In genomic region chr11:66336234-66337102, GRCh38 we compare ENCODE assay signal across 8 cellular contexts. TPM values are rescaled to one million over a fixed set of nuclear protein-coding genes. Genes with fewer than 3 reads are reported as not detected.
DNase-seq lines count a peak whose midpoint lies in the region; TF ChIP-seq lines count a peak whose summit lies in the region.

A gene with protein sequence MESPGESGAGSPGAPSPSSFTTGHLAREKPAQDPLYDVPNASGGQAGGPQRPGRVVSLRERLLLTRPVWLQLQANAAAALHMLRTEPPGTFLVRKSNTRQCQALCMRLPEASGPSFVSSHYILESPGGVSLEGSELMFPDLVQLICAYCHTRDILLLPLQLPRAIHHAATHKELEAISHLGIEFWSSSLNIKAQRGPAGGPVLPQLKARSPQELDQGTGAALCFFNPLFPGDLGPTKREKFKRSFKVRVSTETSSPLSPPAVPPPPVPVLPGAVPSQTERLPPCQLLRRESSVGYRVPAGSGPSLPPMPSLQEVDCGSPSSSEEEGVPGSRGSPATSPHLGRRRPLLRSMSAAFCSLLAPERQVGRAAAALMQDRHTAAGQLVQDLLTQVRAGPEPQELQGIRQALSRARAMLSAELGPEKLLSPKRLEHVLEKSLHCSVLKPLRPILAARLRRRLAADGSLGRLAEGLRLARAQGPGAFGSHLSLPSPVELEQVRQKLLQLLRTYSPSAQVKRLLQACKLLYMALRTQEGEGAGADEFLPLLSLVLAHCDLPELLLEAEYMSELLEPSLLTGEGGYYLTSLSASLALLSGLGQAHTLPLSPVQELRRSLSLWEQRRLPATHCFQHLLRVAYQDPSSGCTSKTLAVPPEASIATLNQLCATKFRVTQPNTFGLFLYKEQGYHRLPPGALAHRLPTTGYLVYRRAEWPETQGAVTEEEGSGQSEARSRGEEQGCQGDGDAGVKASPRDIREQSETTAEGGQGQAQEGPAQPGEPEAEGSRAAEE (minus strand): TSS chr11:66336434. CDS start chr11:66336402, 32 bp downstream.

- intact Hi-C loops in lower leg skin (cut with DNase I; ENCODE audit: low total_unique reads), result no loop called here

- H2AFZ ChIP-seq in GM23248, result no peak within 1 kb of the TSS

- in situ Hi-C loops in GM23248 (cut with MboI), result no loop called here

- peak within 1 kb of the TSS; percentile 99 for H3K9ac ChIP-seq in GM23248

- no peak for TF ChIP-seq POLR2A in lower leg skin (IDR thresholded peaks at IDR 0.05)

- H3K27me3 ChIP-seq in GM23248 (replicated peaks; ENCODE audit: insufficient read depth) (no peaks in the 10 kb centered on the region), WERI-Rb-1 (ENCODE audit: insufficient read depth, low read depth, severe bottlenecking) (no peaks in the 10 kb centered on the region)
- H3K27me3 ChIP-seq in effector memory CD4-positive, alpha-beta T cell (replicated peaks; ENCODE audit: control insufficient read depth, insufficient read depth, low read length, poor library complexity, severe bottlenecking), result no peaks in the 10 kb centered on the region

- peaks cover 12% of the 10 kb centered on the region for H3F3A ChIP-seq in GM23248 (ENCODE audit: insufficient read depth)

- no peaks in the 10 kb centered on the region for H3K9me3 ChIP-seq in GM23248 (ENCODE audit: low read depth)
- H3K9me3 ChIP-seq in WERI-Rb-1 (ENCODE audit: severe bottlenecking), result no peaks in the 10 kb centered on the region
- no peaks in the 10 kb centered on the region for H3K9me3 ChIP-seq in effector memory CD4-positive, alpha-beta T cell (ENCODE audit: control insufficient read depth, low read length)

- H3K79me2 ChIP-seq in GM23248 (ENCODE audit: insufficient read depth), result peaks cover 39% of the 10 kb centered on the region

- peaks cover 10% of the 10 kb centered on the region for H3K4me1 ChIP-seq in GM23248 (ENCODE audit: insufficient read depth)
- peaks cover 17% of the 10 kb centered on the region for H3K4me1 ChIP-seq in effector memory CD4-positive, alpha-beta T cell (ENCODE audit: control insufficient read depth, insufficient read depth, low read length, poor library complexity, severe bottlenecking)

- DNase-seq in GM04503 (ENCODE audit: low read depth) (peak; percentile 95), GM23248 (peak; percentile 98), NAMALWA (ENCODE audit: low spot score) (peak; percentile 44), WERI-Rb-1 (peak; percentile 46), lower leg skin (ENCODE audit: low spot score in 2 of 2) (peak; percentile 66 to 91), NCI-H1436 treated with DMSO at 0.1 percent for 48 hours (lab: John Stamatoyannopoulos, UW) (no peak)
- DNase-seq in effector memory CD4-positive, alpha-beta T cell, result peak in 2 of 3 donors; percentile 29
- DNase-seq in stimulated activated CD8-positive, alpha-beta memory T cell treated with anti-CD3 and anti-CD28 coated beads, Interleukin-12 subunit alpha, Interleukin-12 subunit beta, amount 100 ng/mL, for 24 hours (ENCODE audit: extremely low read depth), result peak; percentile 48

- no peaks in the 10 kb centered on the region for H3K9me2 ChIP-seq in GM23248 (ENCODE audit: insufficient read depth)

- peak within 1 kb of the TSS; percentile 91 for H3K4me3 ChIP-seq in GM23248
- no peak within 1 kb of the TSS for H3K4me3 ChIP-seq in WERI-Rb-1 (ENCODE audit: low read depth, low read length)
- H3K4me3 ChIP-seq in effector memory CD4-positive, alpha-beta T cell (ENCODE audit: insufficient read depth, low read depth, low read length, poor library complexity, severe bottlenecking), result peak within 1 kb of the TSS; percentile 62
- peak within 1 kb of the TSS; percentile 28 for H3K4me3 ChIP-seq in lower leg skin (ENCODE audit: low read depth, poor library complexity, severe bottlenecking)

- H3K36me3 ChIP-seq in GM23248 (ENCODE audit: low read depth), result no peaks in the 10 kb centered on the region; the same call in 1 of the 2 replicates
- peaks cover 16% of the 10 kb centered on the region for H3K36me3 ChIP-seq in WERI-Rb-1
- peaks cover 34% of the 10 kb centered on the region for H3K36me3 ChIP-seq in effector memory CD4-positive, alpha-beta T cell (ENCODE audit: control insufficient read depth, insufficient read depth, low read length)

- peak; percentile 63 for TF ChIP-seq CTCF in WERI-Rb-1 (IDR thresholded peaks at IDR 0.05; ENCODE audit: low read depth, low read length)
- no peak for TF ChIP-seq CTCF in lower leg skin (IDR thresholded peaks at IDR 0.05)

- 0 to 1% methylated on average over 21 to 22 of the region's 22 CpGs for WGBS in GM23248 (ENCODE audit: low coverage in 1 of 2, low lambda C conversion rate in 2 of 2, missing lambda C conversion rate in 2 of 2), 2 experiments
- WGBS in lower leg skin, 2 donors, result 0 to 4% methylated on average over 12 to 17 of the region's 22 CpGs

- no peaks in the 10 kb centered on the region for H4K20me1 ChIP-seq in GM23248 (ENCODE audit: insufficient read depth)

- H3K27ac ChIP-seq in GM23248 (peak within 1 kb of the TSS; percentile 99), WERI-Rb-1 (peak within 1 kb of the TSS; percentile 85)
- H3K27ac ChIP-seq in effector memory CD4-positive, alpha-beta T cell (ENCODE audit: insufficient read depth, low read length, poor library complexity, severe bottlenecking), result peak within 1 kb of the TSS; percentile 53

- peak within 1 kb of the TSS; percentile 92 for H3K4me2 ChIP-seq in GM23248 (ENCODE audit: unreplicated experiment)

RNA-seq across cellular contexts. Expression of the gene that starts here (rescaled TPM):
- 37.7 and 44.0 TPM in 2 replicates for total RNA-seq in GM23248 (2014; rRNA removed; shearing (Covaris generic))
- polyA plus RNA-seq in GM23248 (2016; fragmentation: Nextera tagmentation; extraction: Ambion mirVana), result 16.8 and 19.1 TPM in 2 replicates
- total RNA-seq in lower leg skin, result 10 to 100 TPM; 48.3 to 56.9 (median 53.8) TPM
